Comparison of ENCODE assay signal across 19 cellular contexts in the genomic region with DNA sequence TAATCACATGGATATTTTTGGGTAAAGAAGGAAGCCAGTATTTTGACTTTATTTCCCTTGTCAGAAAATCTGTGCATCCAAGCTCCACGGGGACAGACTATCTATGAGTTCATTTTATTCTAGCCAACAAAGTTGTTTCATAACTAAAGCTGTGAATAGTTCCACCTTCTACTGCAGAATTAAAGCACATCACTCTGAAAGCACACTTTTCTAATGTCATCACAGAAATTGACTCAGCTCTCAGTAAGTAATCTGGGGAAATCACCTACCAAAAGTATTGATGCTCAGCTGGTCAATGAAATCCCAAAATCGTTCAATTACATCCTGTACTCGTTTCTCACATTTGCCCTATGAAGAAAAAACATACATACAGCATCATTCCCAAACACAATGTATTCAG.
"Had no signal": no experiment of that assay in that cellular context is flagged by ENCODE, and none has a peak within 500 bp of the region (broad histone marks: within the 10 kb centered on the region; RNA-seq: fewer than 3 reads in every experiment).

No MANE protein-coding gene starts in this region.

- H3K27ac Mint-ChIP-seq: activated CD4-positive, alpha-beta T cell treated with anti-CD3 and anti-CD28 coated beads, Interleukin-2, amount 10 ng/mL, durations not matched to agents 7 days and 5 days; nephron had no signal

- ATAC-seq: body of pancreas, gastrocnemius medialis, left lobe of liver, mucosa of descending colon, sciatic nerve had no signal

- H3K27me3 Mint-ChIP-seq: activated CD4-positive, alpha-beta T cell treated with anti-CD3 and anti-CD28 coated beads, Interleukin-2, amount 10 ng/mL, durations not matched to agents 7 days and 5 days had no signal

- H3K4me3 Mint-ChIP-seq: activated CD4-positive, alpha-beta T cell treated with anti-CD3 and anti-CD28 coated beads, Interleukin-2, amount 10 ng/mL, durations not matched to agents 7 days and 5 days; nephron had no signal

- H3K4me1 Mint-ChIP-seq: nephron had no signal

- H3K9me3 Mint-ChIP-seq: activated CD4-positive, alpha-beta T cell treated with anti-CD3 and anti-CD28 coated beads, Interleukin-2, amount 10 ng/mL, durations not matched to agents 7 days and 5 days; nephron had no signal

- DNase-seq: activated CD4-positive, alpha-beta T cell treated with anti-CD3 and anti-CD28 coated beads, Interleukin-2, amount 10 ng/mL, durations not matched to agents 7 days and 5 days; activated effector memory CD4-positive, alpha-beta T cell treated with anti-CD3 and anti-CD28 coated beads, Interleukin-2, amount 50 U/mL, for 16 hours; body of pancreas; central memory CD4-positive, alpha-beta T cell; cortex of kidney; effector CD8-positive, alpha-beta T cell; gastrocnemius medialis; islet precursor cell; mammary epithelial cell; mucosa of descending colon; spleen; stimulated activated CD4-positive, alpha-beta T cell treated with anti-CD3 and anti-CD28 coated beads, Interleukin-2, amount 100 ng/mL, for 24 hours; stomach; T-helper 1 cell; thyroid gland; uterus had no signal
